Comparison of ENCODE assay signal across 8 cellular contexts in genomic region chr12:12645485-12645884, GRCh38. TPM values are rescaled to one million over a fixed set of nuclear protein-coding genes. Genes with fewer than 3 reads are reported as not detected.
DNase-seq lines count a peak whose midpoint lies in the region; ATAC-seq and TF ChIP-seq lines count a peak whose summit lies in the region.

No MANE protein-coding gene starts in this region.

- no peak overlapping the region for H3K56ac ChIP-seq in IMR-90 (ENCODE audit: extremely low read depth, insufficient read depth, low read length)

- H3K27me3 ChIP-seq in IMR-90 (ENCODE audit: control insufficient read depth, insufficient read depth, low read length) = no peaks in the 10 kb centered on the region
- no peaks in the 10 kb centered on the region for H3K27me3 ChIP-seq in gastroesophageal sphincter

- H3K9me3 Mint-ChIP-seq in activated CD8-positive, alpha-beta T cell treated with anti-CD3 and anti-CD28 coated beads, Interleukin-2, amount 10 ng/mL, durations not matched to agents 7 days and 5 days (ENCODE audit: insufficient read depth) = peaks cover 37% of the 10 kb centered on the region
- peaks cover 34% of the 10 kb centered on the region in 2 donors for H3K9me3 Mint-ChIP-seq in stimulated activated naive CD8-positive, alpha-beta T cell treated with anti-CD3 and anti-CD28 coated beads, Interleukin-15, amount 100 ng/mL, for 72 hours

- no peak for TF ChIP-seq EP300 in gastroesophageal sphincter (IDR thresholded peaks at IDR 0.05)

- peak overlapping the region; percentile 87 for H2AK5ac ChIP-seq in IMR-90 (ENCODE audit: low read depth, low read length)

- 0 out of 2 replicates have a peak, but pooled peaks have one; percentile 7 for TF ChIP-seq RAD21 in IMR-90 (IDR thresholded peaks at IDR 0.05; ENCODE audit: low read length)

- peak overlapping the region; percentile 95 for H3K4me2 ChIP-seq in IMR-90 (ENCODE audit: low read depth, low read length)

- DNase-seq in AML-193 (lab: John Stamatoyannopoulos, UW) = peak; percentile 33 to 64
- DNase-seq in IMR-90 = peak; percentile 40
- peak; percentile 46 for DNase-seq in activated CD8-positive, alpha-beta T cell treated with anti-CD3 and anti-CD28 coated beads, Interleukin-2, amount 10 ng/mL, durations not matched to agents 7 days and 5 days
- DNase-seq in stimulated activated naive CD8-positive, alpha-beta T cell treated with anti-CD3 and anti-CD28 coated beads, Interleukin-15, amount 100 ng/mL, for 72 hours = peak; percentile 24 to 34
- DNase-seq in superior temporal gyrus (ENCODE audit: extremely low spot score) = no peak

- peak overlapping the region; percentile 56; the same call in 1 of the 3 replicates for H2BK15ac ChIP-seq in IMR-90 (ENCODE audit: low read depth, low read length)

- no peak overlapping the region for H2AK9ac ChIP-seq in IMR-90 (replicated peaks; ENCODE audit: low read depth, low read length, poor library complexity)

- CTCF ChIA-PET in IMR-90 (lab: Yijun Ruan, JAX) = interaction anchor here (0.7 to 1.3 kb wide), 6 partner anchors 10 to 44 kb away, joined by 3 to 4 read pairs (median 4); no protein-coding TSS in a partner anchor
- CTCF ChIA-PET in activated CD8-positive, alpha-beta T cell treated with anti-CD3 and anti-CD28 coated beads, Interleukin-2, amount 10 ng/mL, durations not matched to agents 7 days and 5 days (lab: Charles Lee) = interaction anchor here (0.7 to 3.1 kb wide), 25 partner anchors 10 to 288 kb away, joined by 3 to 21 read pairs (median 4); partner anchors contain the start of gene DUSP16

- peak overlapping the region; percentile 35 for H4K91ac ChIP-seq in IMR-90 (ENCODE audit: insufficient read depth, low read depth, low read length)

- H3K4me3 ChIP-seq in IMR-90 (ENCODE audit: insufficient read depth, low read depth, low read length) = no peak overlapping the region
- no peak overlapping the region for H3K4me3 ChIP-seq in gastroesophageal sphincter

- H4K8ac ChIP-seq in IMR-90 (ENCODE audit: low read depth in 2 of 2, low read length in 2 of 2) = peak overlapping the region in 1 of 2 experiments; percentile 16; a peak in 1 of 4 replicates

- peaks cover 67% of the 10 kb centered on the region for H3K36me3 Mint-ChIP-seq in activated CD8-positive, alpha-beta T cell treated with anti-CD3 and anti-CD28 coated beads, Interleukin-2, amount 10 ng/mL, durations not matched to agents 7 days and 5 days (ENCODE audit: low read depth)

- H3K27ac Mint-ChIP-seq in activated CD8-positive, alpha-beta T cell treated with anti-CD3 and anti-CD28 coated beads, Interleukin-2, amount 10 ng/mL, durations not matched to agents 7 days and 5 days = no peak overlapping the region
- no peak overlapping the region for H3K27ac Mint-ChIP-seq in stimulated activated naive CD8-positive, alpha-beta T cell treated with anti-CD3 and anti-CD28 coated beads, Interleukin-15, amount 100 ng/mL, for 72 hours

- H3K23ac ChIP-seq in IMR-90 (ENCODE audit: low read depth, low read length) = no peak overlapping the region

- TF ChIP-seq CTCF in IMR-90 (conservative IDR thresholded peaks at IDR 0.05; ENCODE audit: low read depth, low read length) (peak; percentile 47), gastroesophageal sphincter (IDR thresholded peaks at IDR 0.05) (peak; percentile 33 to 58 (median 40))

- H4K20me1 ChIP-seq in IMR-90 (ENCODE audit: insufficient read depth, low read length) = no peaks in the 10 kb centered on the region

- H3K36me3 ChIP-seq in IMR-90 (ENCODE audit: control insufficient read depth, insufficient read depth, low read length) (peaks cover 7% of the 10 kb centered on the region; the same call in 1 of the 2 replicates), gastroesophageal sphincter (peaks cover 0 to 40% of the 10 kb centered on the region in 2 donors)

- no CpG with 5 or more reads among the region's 3 CpGs for WGBS in IMR-90 (ENCODE audit: extremely low coverage in 2 of 2, insufficient read length in 1 of 2), 2 experiments
- WGBS in gastroesophageal sphincter (ENCODE audit: low coverage in 1 of 2), 2 donors = 44 to 50% methylated on average over 1 to 3 of the region's 3 CpGs

- peaks cover 6% of the 10 kb centered on the region for H3K9me1 ChIP-seq in IMR-90 (ENCODE audit: insufficient read depth, low read length)

- peaks cover 6% of the 10 kb centered on the region for H3K4me1 Mint-ChIP-seq in activated CD8-positive, alpha-beta T cell treated with anti-CD3 and anti-CD28 coated beads, Interleukin-2, amount 10 ng/mL, durations not matched to agents 7 days and 5 days (ENCODE audit: low read depth)
- peaks cover 12% of the 10 kb centered on the region for H3K4me1 Mint-ChIP-seq in stimulated activated naive CD8-positive, alpha-beta T cell treated with anti-CD3 and anti-CD28 coated beads, Interleukin-15, amount 100 ng/mL, for 72 hours

- H2AFZ ChIP-seq in IMR-90 (replicated peaks; ENCODE audit: low read length, poor library complexity) = peak overlapping the region; percentile 27

- no peak overlapping the region; the same call in 1 of the 2 replicates for H3K14ac ChIP-seq in IMR-90 (replicated peaks; ENCODE audit: low read depth, low read length)

- H3K4me1 ChIP-seq in IMR-90 (ENCODE audit: control insufficient read depth, insufficient read depth, low read length) = peaks cover 9% of the 10 kb centered on the region
- H3K4me1 ChIP-seq in gastroesophageal sphincter = no peaks in the 10 kb centered on the region

- H2BK5ac ChIP-seq in IMR-90 (ENCODE audit: low read depth, low read length, poor library complexity, severe bottlenecking) = peak overlapping the region; percentile 69

- ATAC-seq in GM18873 (IDR thresholded peaks at IDR 0.05; ENCODE audit: low FRiP score, unreplicated experiment) = peak; percentile 44
- peak; percentile 54 for ATAC-seq in IMR-90 (ENCODE audit: low read depth)
- ATAC-seq in activated CD8-positive, alpha-beta T cell treated with anti-CD3 and anti-CD28 coated beads, Interleukin-2, amount 10 ng/mL, durations not matched to agents 7 days and 5 days = peak; percentile 83
- peak; percentile 25 for ATAC-seq in gastroesophageal sphincter
- peak; percentile 86 for ATAC-seq in stimulated activated naive CD8-positive, alpha-beta T cell treated with anti-CD3 and anti-CD28 coated beads, Interleukin-15, amount 100 ng/mL, for 72 hours
- no peak for ATAC-seq in HG03108 (IDR thresholded peaks at IDR 0.05; ENCODE audit: unreplicated experiment)

- no peak overlapping the region for H3K9ac ChIP-seq in IMR-90 (ENCODE audit: low read depth, low read length)

- H3K4me3 Mint-ChIP-seq in activated CD8-positive, alpha-beta T cell treated with anti-CD3 and anti-CD28 coated beads, Interleukin-2, amount 10 ng/mL, durations not matched to agents 7 days and 5 days = no peak overlapping the region
- no peak overlapping the region for H3K4me3 Mint-ChIP-seq in stimulated activated naive CD8-positive, alpha-beta T cell treated with anti-CD3 and anti-CD28 coated beads, Interleukin-15, amount 100 ng/mL, for 72 hours

- dilution Hi-C loops in IMR-90 (cut with HindIII; ENCODE audit: low sequenced_read_pairs, unreplicated experiment) = no loop called here

- in situ Hi-C loops in IMR-90 (cut with MboI; ENCODE audit: low sequenced_read_pairs) = no loop called here

- peak overlapping the region; percentile 67 for H2BK120ac ChIP-seq in IMR-90 (ENCODE audit: low read depth, low read length)

- intact Hi-C loops in IMR-90 (cut with micrococcal nuclease) = no loop called here

- H3K18ac ChIP-seq in IMR-90 (ENCODE audit: low read depth, low read length) = peak overlapping the region; percentile 79; the same call in 1 of the 2 replicates

- H3K27ac ChIP-seq in IMR-90 (ENCODE audit: insufficient read depth, low read length) = peak overlapping the region; percentile 15
- H3K27ac ChIP-seq in gastroesophageal sphincter = no peak overlapping the region

- POLR2A ChIA-PET in IMR-90 (lab: Charles Lee; ENCODE audit: unreplicated experiment) = no interaction called here
- POLR2A ChIA-PET in activated CD8-positive, alpha-beta T cell treated with anti-CD3 and anti-CD28 coated beads, Interleukin-2, amount 10 ng/mL, durations not matched to agents 7 days and 5 days (lab: Charles Lee) = interaction anchor here (0.7 to 1.9 kb wide), 4 partner anchors 28 to 84 kb away, joined by 3 to 11 read pairs (median 3); no protein-coding TSS in a partner anchor

- H3K4ac ChIP-seq in IMR-90 (ENCODE audit: low read depth, low read length) = peak overlapping the region; percentile 68

- H3K27me3 Mint-ChIP-seq in activated CD8-positive, alpha-beta T cell treated with anti-CD3 and anti-CD28 coated beads, Interleukin-2, amount 10 ng/mL, durations not matched to agents 7 days and 5 days (ENCODE audit: low read depth) = no peaks in the 10 kb centered on the region
- H3K27me3 Mint-ChIP-seq in stimulated activated naive CD8-positive, alpha-beta T cell treated with anti-CD3 and anti-CD28 coated beads, Interleukin-15, amount 100 ng/mL, for 72 hours = no peaks in the 10 kb centered on the region

- no TSS peak for BruUV-seq in IMR-90 (replicated peaks; lab: Mats Ljungman, UMichigan)

- H3K79me1 ChIP-seq in IMR-90 (ENCODE audit: low read depth in 1 of 2, low read length in 2 of 2) = peaks cover 0 to 5% of the 10 kb centered on the region in 2 experiments; a peak in 1 of 4 replicates

- TF ChIP-seq POLR2A in IMR-90 (IDR thresholded peaks at IDR 0.05; ENCODE audit: low read depth, low read length) (no peak), gastroesophageal sphincter (IDR thresholded peaks at IDR 0.05) (no peak)

- peak overlapping the region; percentile 65; the same call in 1 of the 2 replicates for H2BK20ac ChIP-seq in IMR-90 (ENCODE audit: low read depth, low read length)

- H3K9me3 ChIP-seq in IMR-90 (ENCODE audit: control insufficient read depth, insufficient read depth, low read length) = peaks cover 17% of the 10 kb centered on the region
- H3K9me3 ChIP-seq in gastroesophageal sphincter = peaks cover 0 to 28% (median 0%) of the 10 kb centered on the region in 3 donors

- peak overlapping the region; percentile 32; the same call in 1 of the 2 replicates for H4K5ac ChIP-seq in IMR-90 (ENCODE audit: low read depth, low read length)

TF ChIP-seq in IMR-90, 13 proteins besides CTCF, POLR2A, EP300 and RAD21 (continues in another document):
- TF ChIP-seq BHLHE40 (IDR thresholded peaks at IDR 0.05; ENCODE audit: low read depth, low read length) = no peak

RNA-seq across cellular contexts. Expression of gene CREBL2, which starts 33.8 kb away (rescaled TPM):
- total RNA-seq in IMR-90 (2012; rRNA removed) = 19.0 and 32.5 TPM in 2 replicates
- 10.4 and 11.5 TPM in 2 replicates for polyA plus RNA-seq in IMR-90 (2012; rRNA removed)
- 3.6 and 3.7 TPM in 2 replicates for polyA plus RNA-seq in IMR-90 (2012; cell fraction: cytosol; rRNA removed)
- 1.3 and 5.0 TPM in 2 replicates for polyA plus RNA-seq in IMR-90 (2012; cell fraction: nucleus; rRNA removed; ENCODE audit: low replicate concordance)
- 10 to 100 TPM; 13.2 to 14.3 TPM for total RNA-seq in activated CD8-positive, alpha-beta T cell treated with anti-CD3 and anti-CD28 coated beads, Interleukin-2, amount 10 ng/mL, durations not matched to agents 7 days and 5 days
- total RNA-seq in gastroesophageal sphincter = 10 to 100 TPM; 46.3 to 66.6 (median 59.8) TPM

RNA-seq across cellular contexts. Expression of gene GPR19, which starts 50.5 kb away (rescaled TPM):
- total RNA-seq in IMR-90 (2012; rRNA removed) (0.28 and 0.36 TPM in 2 replicates), gastroesophageal sphincter (under 1 TPM in 2 of 4 donors, not detected in 2; 0.32 to 0.54 TPM)
- 0.12 and 0.17 TPM in 2 replicates for polyA plus RNA-seq in IMR-90 (2012; rRNA removed)
- not detected in 2 replicates for polyA plus RNA-seq in IMR-90 (2012; cell fraction: cytosol; rRNA removed)
- polyA plus RNA-seq in IMR-90 (2012; cell fraction: nucleus; rRNA removed; ENCODE audit: low replicate concordance) = 0.15 and 0.16 TPM in 2 replicates
- 10 to 100 TPM in 1 of 2 experiments, 1 to 10 TPM in 1; 7.9 to 11.0 TPM for total RNA-seq in activated CD8-positive, alpha-beta T cell treated with anti-CD3 and anti-CD28 coated beads, Interleukin-2, amount 10 ng/mL, durations not matched to agents 7 days and 5 days
